ENCODE assay signal across 19 cellular contexts in genomic region chr1:224399887-224400286, GRCh38. TPM values are rescaled to one million over a fixed set of nuclear protein-coding genes. Genes with fewer than 3 reads are reported as not detected.
DNase-seq lines count a peak whose midpoint lies in the region; ATAC-seq, FAIRE-seq and TF ChIP-seq lines count a peak whose summit lies in the region.
"Had no signal": no experiment of that assay in that cellular context is flagged by ENCODE, and none has a peak within 500 bp of the region (broad histone marks: within the 10 kb centered on the region; RNA-seq: fewer than 3 reads in every experiment).

No MANE protein-coding gene starts in this region.

- FAIRE-seq in RCC 7860 (lab: Jason Lieb, UNC): peak; percentile 28
- FAIRE-seq: GM19239, HTR-8/SVneo had no signal

- intact Hi-C loops in activated CD4-positive, alpha-beta memory T cell treated with anti-CD3 and anti-CD28 coated beads for 36 hours (cut with micrococcal nuclease): no loop called here
- intact Hi-C loops in left colon (cut with DNase I, micrococcal nuclease): no loop called here

- H3K9me3 ChIP-seq in MM.1S (replicated peaks; ENCODE audit: insufficient read depth, low read length): no peaks in the 10 kb centered on the region

- H2AFZ ChIP-seq in MM.1S (ENCODE audit: low read length): no peak overlapping the region

- no peaks in the 10 kb centered on the region for H3K4me1 ChIP-seq in MM.1S (ENCODE audit: low read length)

- H3K4me3 ChIP-seq in MM.1S (ENCODE audit: low read length): no peak overlapping the region

- H3K27me3 Mint-ChIP-seq in activated CD4-positive, alpha-beta memory T cell treated with anti-CD3 and anti-CD28 coated beads for 36 hours: no peaks in the 10 kb centered on the region
- no peaks in the 10 kb centered on the region for H3K27me3 Mint-ChIP-seq in activated CD4-positive, alpha-beta memory T cell treated with anti-CD3 and anti-CD28 coated beads, Interleukin-2, amount 10 ng/mL, durations not matched to agents 7 days and 5 days
- H3K27me3 Mint-ChIP-seq in T-helper 2 cell treated with Interferon-gamma antibody and Interleukin-4, amounts not matched to agents 5 μg/mL and 100 μg/mL, for 36 hours (ENCODE audit: low read depth): no peaks in the 10 kb centered on the region

- 0 out of 2 replicates have a peak, but pooled peaks cover 4% of the 10 kb centered on the region for H4K20me1 ChIP-seq in MM.1S (ENCODE audit: insufficient read depth, low read length)

- ATAC-seq in left colon: peak; percentile 68
- ATAC-seq: CD8-positive, alpha-beta T cell had no signal

- peaks cover 50% of the 10 kb centered on the region for H3K36me3 Mint-ChIP-seq in activated CD4-positive, alpha-beta memory T cell treated with anti-CD3 and anti-CD28 coated beads for 36 hours
- H3K36me3 Mint-ChIP-seq in activated CD4-positive, alpha-beta memory T cell treated with anti-CD3 and anti-CD28 coated beads, Interleukin-2, amount 10 ng/mL, durations not matched to agents 7 days and 5 days (ENCODE audit: low read depth): peaks cover 79% of the 10 kb centered on the region
- H3K36me3 Mint-ChIP-seq in T-helper 2 cell treated with Interferon-gamma antibody and Interleukin-4, amounts not matched to agents 5 μg/mL and 100 μg/mL, for 36 hours (ENCODE audit: low read depth): peaks cover 67% of the 10 kb centered on the region

- H3K9me3 Mint-ChIP-seq in activated CD4-positive, alpha-beta memory T cell treated with anti-CD3 and anti-CD28 coated beads for 36 hours: no peaks in the 10 kb centered on the region
- H3K9me3 Mint-ChIP-seq in activated CD4-positive, alpha-beta memory T cell treated with anti-CD3 and anti-CD28 coated beads, Interleukin-2, amount 10 ng/mL, durations not matched to agents 7 days and 5 days: no peaks in the 10 kb centered on the region
- no peaks in the 10 kb centered on the region for H3K9me3 Mint-ChIP-seq in T-helper 2 cell treated with Interferon-gamma antibody and Interleukin-4, amounts not matched to agents 5 μg/mL and 100 μg/mL, for 36 hours
- H3K9me3 Mint-ChIP-seq: CD14-positive monocyte; CD8-positive, alpha-beta T cell; H9; HFFc6 had no signal

- H3K27ac ChIP-seq in MM.1S (ENCODE audit: low read length): no peak overlapping the region
- H3K27ac ChIP-seq: 22Rv1 had no signal

- CTCF ChIA-PET in activated CD4-positive, alpha-beta memory T cell treated with anti-CD3 and anti-CD28 coated beads for 36 hours (lab: Charles Lee): interaction anchor here (1.0 kb wide), 1 partner anchor 57 kb away, joined by 3 read pairs; no protein-coding TSS in a partner anchor
- CTCF ChIA-PET in activated CD4-positive, alpha-beta memory T cell treated with anti-CD3 and anti-CD28 coated beads, Interleukin-2, amount 10 ng/mL, durations not matched to agents 7 days and 5 days (lab: Charles Lee): interaction anchor here (1.0 to 1.9 kb wide), 3 partner anchors 11 to 19 kb away, joined by 3 to 5 read pairs (median 5); no protein-coding TSS in a partner anchor

- TF ChIP-seq CTCF in MM.1S (IDR thresholded peaks at IDR 0.05; ENCODE audit: low read length): no peak

- no peaks in the 10 kb centered on the region; the same call in 1 of the 2 replicates for H3K79me2 ChIP-seq in MM.1S (ENCODE audit: low read length)

- H3K9ac ChIP-seq in MM.1S (ENCODE audit: low read length): no peak overlapping the region

- no peaks in the 10 kb centered on the region for H3K9me2 ChIP-seq in MM.1S (replicated peaks; ENCODE audit: insufficient read depth, low read length)

- H3K27me3 ChIP-seq in MM.1S (replicated peaks; ENCODE audit: insufficient read depth, low read length): no peaks in the 10 kb centered on the region

- H3K27ac Mint-ChIP-seq in activated CD4-positive, alpha-beta memory T cell treated with anti-CD3 and anti-CD28 coated beads for 36 hours: peak overlapping the region; percentile 24
- H3K27ac Mint-ChIP-seq in activated CD4-positive, alpha-beta memory T cell treated with anti-CD3 and anti-CD28 coated beads, Interleukin-2, amount 10 ng/mL, durations not matched to agents 7 days and 5 days: no peak overlapping the region
- no peak overlapping the region for H3K27ac Mint-ChIP-seq in T-helper 2 cell treated with Interferon-gamma antibody and Interleukin-4, amounts not matched to agents 5 μg/mL and 100 μg/mL, for 36 hours
- H3K27ac Mint-ChIP-seq: CD8-positive, alpha-beta T cell; HFFc6 had no signal

- peaks cover 2% of the 10 kb centered on the region; the same call in 1 of the 2 replicates for H3F3A ChIP-seq in MM.1S (ENCODE audit: insufficient read depth, low read length)

- peaks cover 17% of the 10 kb centered on the region for H3K4me1 Mint-ChIP-seq in activated CD4-positive, alpha-beta memory T cell treated with anti-CD3 and anti-CD28 coated beads for 36 hours (ENCODE audit: low read depth)
- H3K4me1 Mint-ChIP-seq in activated CD4-positive, alpha-beta memory T cell treated with anti-CD3 and anti-CD28 coated beads, Interleukin-2, amount 10 ng/mL, durations not matched to agents 7 days and 5 days: peaks cover 23% of the 10 kb centered on the region
- peaks cover 13% of the 10 kb centered on the region for H3K4me1 Mint-ChIP-seq in T-helper 2 cell treated with Interferon-gamma antibody and Interleukin-4, amounts not matched to agents 5 μg/mL and 100 μg/mL, for 36 hours (ENCODE audit: low read depth)
- H3K4me1 Mint-ChIP-seq: CD14-positive monocyte, H9 had no signal

- H3K4me3 Mint-ChIP-seq in activated CD4-positive, alpha-beta memory T cell treated with anti-CD3 and anti-CD28 coated beads for 36 hours: no peak overlapping the region
- no peak overlapping the region for H3K4me3 Mint-ChIP-seq in activated CD4-positive, alpha-beta memory T cell treated with anti-CD3 and anti-CD28 coated beads, Interleukin-2, amount 10 ng/mL, durations not matched to agents 7 days and 5 days
- no peak overlapping the region for H3K4me3 Mint-ChIP-seq in T-helper 2 cell treated with Interferon-gamma antibody and Interleukin-4, amounts not matched to agents 5 μg/mL and 100 μg/mL, for 36 hours
- H3K4me3 Mint-ChIP-seq: CD14-positive monocyte; CD8-positive, alpha-beta T cell; H9; HFFc6 had no signal

- peaks cover 28% of the 10 kb centered on the region for H3K36me3 ChIP-seq in MM.1S (replicated peaks; ENCODE audit: insufficient read depth, low read length)

- POLR2A ChIA-PET in activated CD4-positive, alpha-beta memory T cell treated with anti-CD3 and anti-CD28 coated beads for 36 hours (lab: Charles Lee): no interaction called here
- POLR2A ChIA-PET in activated CD4-positive, alpha-beta memory T cell treated with anti-CD3 and anti-CD28 coated beads, Interleukin-2, amount 10 ng/mL, durations not matched to agents 7 days and 5 days (lab: Charles Lee): interaction anchor here (0.6 kb wide), 1 partner anchor 38 kb away, joined by 3 read pairs; no protein-coding TSS in a partner anchor

- H3K4me2 ChIP-seq in MM.1S (ENCODE audit: low read depth, low read length): no peak overlapping the region

- no peak for DNase-seq in activated CD4-positive, alpha-beta memory T cell treated with anti-CD3 and anti-CD28 coated beads for 36 hours
- DNase-seq in activated CD4-positive, alpha-beta memory T cell treated with anti-CD3 and anti-CD28 coated beads, Interleukin-2, amount 10 ng/mL, durations not matched to agents 7 days and 5 days: no peak
- DNase-seq in NCI-H1105 (lab: John Stamatoyannopoulos, UW) (peak; percentile 45), RCC 7860 (ENCODE audit: low spot score) (no peak), left colon (no peak), NAMALWA (ENCODE audit: low spot score) (no peak), MM.1S (no peak)
- DNase-seq in T-helper 2 cell treated with Interferon-gamma antibody and Interleukin-4, amounts not matched to agents 5 μg/mL and 100 μg/mL, for 36 hours (ENCODE audit: low spot score): no peak
- DNase-seq: CD8-positive, alpha-beta T cell; COR-L47; DND-41; GDM1; GOT3; H9; HFFc6 had no signal

RNA-seq across cellular contexts. Expression of gene WDR26, which starts 34.7 kb away (rescaled TPM):
- total RNA-seq in activated CD4-positive, alpha-beta memory T cell treated with anti-CD3 and anti-CD28 coated beads for 36 hours: 10 to 100 TPM; 69.2 to 72.2 TPM
- 100 to 1,000 TPM; 114 to 118 TPM for total RNA-seq in activated CD4-positive, alpha-beta memory T cell treated with anti-CD3 and anti-CD28 coated beads, Interleukin-2, amount 10 ng/mL, durations not matched to agents 7 days and 5 days
- total RNA-seq in left colon: 10 to 100 TPM; 62.1 to 64.4 TPM

RNA-seq across cellular contexts. Expression of gene CNIH4, which starts 43.2 kb away (rescaled TPM):
- total RNA-seq in activated CD4-positive, alpha-beta memory T cell treated with anti-CD3 and anti-CD28 coated beads for 36 hours: 10 to 100 TPM; 48.3 to 51.6 TPM
- 10 to 100 TPM; 48.6 to 52.1 TPM for total RNA-seq in activated CD4-positive, alpha-beta memory T cell treated with anti-CD3 and anti-CD28 coated beads, Interleukin-2, amount 10 ng/mL, durations not matched to agents 7 days and 5 days
- 10 to 100 TPM; 28.8 to 60.7 TPM for total RNA-seq in left colon
